Comparison of ENCODE assay signal across 8 cellular contexts in the genomic region with DNA sequence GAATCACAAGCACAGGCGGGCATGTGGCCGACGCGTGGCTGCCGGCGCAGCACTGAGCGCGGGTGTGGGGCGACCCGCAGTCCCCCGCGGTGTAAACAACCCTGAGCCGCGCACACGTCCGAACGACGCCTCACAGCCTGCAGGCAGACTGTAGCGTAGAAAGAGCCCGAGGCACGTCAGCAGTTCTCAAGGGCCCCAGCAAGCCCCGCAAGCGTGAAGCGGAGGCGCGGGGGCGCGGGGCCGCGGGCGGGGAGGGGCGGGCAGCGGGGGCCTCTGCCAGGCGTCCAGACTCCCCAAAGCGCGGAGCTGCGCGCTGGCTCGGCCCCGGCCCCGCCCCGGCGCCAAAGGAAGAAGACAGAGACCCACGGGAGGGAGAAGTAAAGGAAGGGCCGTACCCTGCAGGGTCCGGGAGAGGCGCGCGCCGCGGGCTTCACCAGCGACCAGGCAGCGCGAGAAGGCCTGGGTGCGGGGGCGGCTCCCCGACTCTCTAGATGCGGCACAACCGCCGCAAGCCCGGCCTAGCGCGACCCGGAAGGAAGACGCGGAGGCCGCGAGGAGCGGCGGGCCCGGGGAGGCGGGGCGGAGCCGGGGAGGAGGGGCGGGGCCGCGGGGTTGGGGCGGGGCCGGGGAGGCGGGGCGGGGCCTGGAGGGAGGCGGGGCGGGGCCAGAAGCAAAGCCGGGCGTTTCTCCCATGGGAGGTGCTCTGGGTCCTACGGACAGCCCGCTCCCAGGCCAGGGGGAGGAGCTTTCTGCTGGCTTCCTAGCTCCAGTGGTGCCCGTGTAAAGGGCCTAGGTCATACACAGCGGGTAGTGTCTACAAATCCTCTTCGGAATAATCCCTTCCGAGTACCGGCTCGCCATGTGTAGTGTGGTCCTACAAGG. TPM values are rescaled to one million over a fixed set of nuclear protein-coding genes. Genes with fewer than 3 reads are reported as not detected.
DNase-seq lines count a peak whose midpoint lies in the region; ATAC-seq and TF ChIP-seq lines count a peak whose summit lies in the region.

A gene (minus strand): TSS at position 536 of the 882 bp plus-strand sequence. CDS start 20,958 bp downstream, outside the sequence.

- peaks cover 43% of the 10 kb centered on the region for H3K4me1 Mint-ChIP-seq in CD4-positive, alpha-beta T cell (ENCODE audit: low read depth)

- POLR2A ChIA-PET in CD4-positive, alpha-beta T cell (lab: Charles Lee) = interaction anchor here (0.7 to 1.4 kb wide), 4 partner anchors 112 to 621 kb away, joined by 3 to 4 read pairs (median 3); a partner anchor contains a TSS

- H3K9me3 ChIP-seq in CD4-positive, alpha-beta T cell (ENCODE audit: control insufficient read depth, low read length) = no peaks in the 10 kb centered on the region
- H3K9me3 ChIP-seq in effector memory CD4-positive, alpha-beta T cell (ENCODE audit: control insufficient read depth, low read length) = no peaks in the 10 kb centered on the region

- no peak for TF ChIP-seq CTCF in CD4-positive, alpha-beta T cell (IDR thresholded peaks at IDR 0.05)

- no peaks in the 10 kb centered on the region for H3K27me3 Mint-ChIP-seq in CD4-positive, alpha-beta T cell

- DNase-seq in CD4-positive, alpha-beta T cell = peak; percentile 53 to 75 (median 68)
- peak; percentile 69 to 74 for DNase-seq in NOMO-1 (lab: John Stamatoyannopoulos, UW; ENCODE audit: unreplicated experiment in 2 of 2)
- peak; percentile 93 for DNase-seq in activated CD8-positive, alpha-beta memory T cell treated with anti-CD3 and anti-CD28 coated beads for 24 hours
- DNase-seq in effector memory CD4-positive, alpha-beta T cell = peak; percentile 68 to 70 (median 69)
- peak; percentile 89 for DNase-seq in medulla oblongata (ENCODE audit: extremely low spot score)
- peak; percentile 45 for DNase-seq in stimulated activated CD8-positive, alpha-beta memory T cell treated with anti-CD3 and anti-CD28 coated beads, Interleukin-12 subunit alpha, Interleukin-12 subunit beta, amount 100 ng/mL, for 24 hours (ENCODE audit: extremely low read depth)

- no peaks in the 10 kb centered on the region for H3K27me3 ChIP-seq in CD4-positive, alpha-beta T cell (ENCODE audit: control insufficient read depth, insufficient read depth, low read length)
- H3K27me3 ChIP-seq in effector memory CD4-positive, alpha-beta T cell (replicated peaks; ENCODE audit: control insufficient read depth, insufficient read depth, low read length, poor library complexity, severe bottlenecking) = no peaks in the 10 kb centered on the region

- peak within 1 kb of the TSS; percentile 47 for H3K27ac ChIP-seq in CD4-positive, alpha-beta T cell (ENCODE audit: low read depth, low read length)
- peak within 1 kb of the TSS; percentile 60 for H3K27ac ChIP-seq in effector memory CD4-positive, alpha-beta T cell (ENCODE audit: insufficient read depth, low read length, poor library complexity, severe bottlenecking)

- peak; percentile 80 for ATAC-seq in CD4-positive, alpha-beta T cell (ENCODE audit: poor library complexity)
- ATAC-seq in GM19372 (IDR thresholded peaks at IDR 0.05; ENCODE audit: low read depth, unreplicated experiment) (peak; percentile 74), HG03520 (IDR thresholded peaks at IDR 0.05; ENCODE audit: unreplicated experiment) (peak; percentile 80)

- H3K36me3 Mint-ChIP-seq in CD4-positive, alpha-beta T cell (ENCODE audit: low read depth) = peaks cover 28% of the 10 kb centered on the region

- H3K36me3 ChIP-seq in effector memory CD4-positive, alpha-beta T cell (ENCODE audit: control insufficient read depth, insufficient read depth, low read length) = no peaks in the 10 kb centered on the region

- H3K27ac Mint-ChIP-seq in CD4-positive, alpha-beta T cell = peak within 1 kb of the TSS; percentile 89

- H3K4me3 ChIP-seq in effector memory CD4-positive, alpha-beta T cell (ENCODE audit: insufficient read depth, low read depth, low read length, poor library complexity, severe bottlenecking) = peak within 1 kb of the TSS; percentile 71

- peak within 1 kb of the TSS; percentile 95 for H3K4me3 Mint-ChIP-seq in CD4-positive, alpha-beta T cell

- H3K9me3 Mint-ChIP-seq in CD4-positive, alpha-beta T cell = no peaks in the 10 kb centered on the region

- CTCF ChIA-PET in CD4-positive, alpha-beta T cell (lab: Charles Lee) = no interaction called here

- peaks cover 10% of the 10 kb centered on the region for H3K4me1 ChIP-seq in effector memory CD4-positive, alpha-beta T cell (ENCODE audit: control insufficient read depth, insufficient read depth, low read length, poor library complexity, severe bottlenecking)

- intact Hi-C loops in CD4-positive, alpha-beta T cell (cut with DNase I, micrococcal nuclease) = loop anchor here (5.0 to 10.0 kb wide), 3 partner anchors 110 to 1927 kb away; a partner anchor contains a TSS

RNA-seq across cellular contexts. Expression of the gene that starts here (rescaled TPM):
- total RNA-seq in CD4-positive, alpha-beta T cell = 1 to 10 TPM; 6.9 to 7.0 TPM

Comparison
In these comparisons a context has a peak if more than half of its experiments do, and no peak if none do; other contexts are left out.
1. Peak in every context shown above with its lines: DNase-seq, ATAC-seq, H3K4me3 ChIP-seq and H3K27ac ChIP-seq.